ENCODE assay signal across 1 cellular context in genomic region chr19:38851622-38852230, GRCh38.
TF ChIP-seq lines count a peak whose summit lies in the region.

No MANE protein-coding gene starts in this region.

TF ChIP-seq in IMR-90, 13 proteins besides CTCF, POLR2A, EP300 and RAD21 (continued from another document):
- no peak for TF ChIP-seq MAFK (IDR thresholded peaks at IDR 0.05; ENCODE audit: low read depth, low read length)
- TF ChIP-seq RFX5 (IDR thresholded peaks at IDR 0.05; ENCODE audit: low read depth, low read length) = no peak
- TF ChIP-seq FOS (IDR thresholded peaks at IDR 0.05; ENCODE audit: low read depth, low read length) = peak; percentile 10; the same call in 1 of the 2 replicates
- 0 out of 2 replicates have a peak, but pooled peaks have one; percentile 21 for TF ChIP-seq CHD1 (IDR thresholded peaks at IDR 0.05; ENCODE audit: low read depth, low read length)
- peak; percentile 97 for TF ChIP-seq MXI1 (IDR thresholded peaks at IDR 0.05; ENCODE audit: borderline replicate concordance, low read depth, low read length)
- no peak for TF ChIP-seq CEBPB (IDR thresholded peaks at IDR 0.05; ENCODE audit: low read depth, low read length)
- no peak for TF ChIP-seq RCOR1 (IDR thresholded peaks at IDR 0.05; ENCODE audit: insufficient replicate concordance, low read length)
